ENCODE assay signal across 8 cellular contexts in genomic region chr9:111484564-111484878, GRCh38. TPM values are rescaled to one million over a fixed set of nuclear protein-coding genes. Genes with fewer than 3 reads are reported as not detected.
DNase-seq lines count a peak whose midpoint lies in the region; ATAC-seq and TF ChIP-seq lines count a peak whose summit lies in the region.

No MANE protein-coding gene starts in this region.

- no peaks in the 10 kb centered on the region for H3K9me3 Mint-ChIP-seq in CD8-positive, alpha-beta T cell

- DNase-seq in CD8-positive, alpha-beta T cell = no peak
- no peak for DNase-seq in astrocyte of the cerebellum (ENCODE audit: low read depth)
- DNase-seq in lower lobe of right lung = no peak
- DNase-seq in uterus = no peak
- no peak for DNase-seq in foreskin melanocyte
- DNase-seq in KG1 (lab: John Stamatoyannopoulos, UW) = no peak

- no peaks in the 10 kb centered on the region for H3K9me3 ChIP-seq in CD8-positive, alpha-beta T cell (ENCODE audit: low read length)
- no peaks in the 10 kb centered on the region for H3K9me3 ChIP-seq in lower lobe of right lung
- H3K9me3 ChIP-seq in uterus = no peaks in the 10 kb centered on the region

- peak overlapping the region; percentile 86 for H3K4me3 Mint-ChIP-seq in CD8-positive, alpha-beta T cell

- in situ Hi-C loops in astrocyte of the cerebellum (cut with HindIII; ENCODE audit: low sequenced_read_pairs) = no loop called here

- H3K4me3 ChIP-seq in CD8-positive, alpha-beta T cell (ENCODE audit: low read depth, low read length) = peak overlapping the region; percentile 70
- peak overlapping the region; percentile 91 for H3K4me3 ChIP-seq in astrocyte of the cerebellum (ENCODE audit: low read depth, low read length)
- peak overlapping the region; percentile 90 for H3K4me3 ChIP-seq in lower lobe of right lung
- peak overlapping the region; percentile 68 to 96 for H3K4me3 ChIP-seq in uterus

- TF ChIP-seq POLR2A in uterus (IDR thresholded peaks at IDR 0.05) = no peak

- H3K4me1 Mint-ChIP-seq in CD8-positive, alpha-beta T cell (ENCODE audit: low read depth) = peaks cover 28% of the 10 kb centered on the region

- intact Hi-C loops in CD8-positive, alpha-beta T cell (cut with DNase I, micrococcal nuclease) = loop anchor here (2.0 to 10.0 kb wide), 10 partner anchors 40 to 1930 kb away; partner anchors contain the start of genes C9orf43 (in 2 of the 2), POLE3 (in 2 of the 2), ZNF483 (in 2 of the 2) and GNG10 (in 1 of the 2)
- intact Hi-C loops in lower lobe of right lung (cut with DNase I) = no loop called here
- intact Hi-C loops in uterus (cut with DNase I; ENCODE audit: low total_unique reads) = no loop called here

- ATAC-seq in CD8-positive, alpha-beta T cell = no peak
- peak; percentile 1 for ATAC-seq in HG03045 (IDR thresholded peaks at IDR 0.05; ENCODE audit: unreplicated experiment)
- no peak for ATAC-seq in lower lobe of right lung
- no peak for ATAC-seq in activated CD4-positive, CD25-positive, alpha-beta regulatory T cell treated with anti-CD3 and anti-CD28 coated beads, Interleukin-2, amount 50 U/mL, for 24 hours

- H3K27ac ChIP-seq in CD8-positive, alpha-beta T cell (ENCODE audit: low read depth, low read length) = peak overlapping the region; percentile 70
- H3K27ac ChIP-seq in lower lobe of right lung (peak overlapping the region; percentile 98), uterus (peak overlapping the region; percentile 98)

- CTCF ChIA-PET in CD8-positive, alpha-beta T cell (lab: Charles Lee) = no interaction called here

- H3K36me3 Mint-ChIP-seq in CD8-positive, alpha-beta T cell = peaks cover 2% of the 10 kb centered on the region

- H3K27me3 Mint-ChIP-seq in CD8-positive, alpha-beta T cell (ENCODE audit: low read depth) = peaks cover 2% of the 10 kb centered on the region

- no peak for TF ChIP-seq CTCF in CD8-positive, alpha-beta T cell (IDR thresholded peaks at IDR 0.05)
- TF ChIP-seq CTCF in astrocyte of the cerebellum (IDR thresholded peaks at IDR 0.05; ENCODE audit: low read depth, low read length, missing control alignments) (no peak), lower lobe of right lung (IDR thresholded peaks at IDR 0.05) (no peak), uterus (IDR thresholded peaks at IDR 0.05) (no peak)

- H3K4me1 ChIP-seq in CD8-positive, alpha-beta T cell (ENCODE audit: insufficient read depth, low read length) = peaks cover 7% of the 10 kb centered on the region
- H3K4me1 ChIP-seq in lower lobe of right lung (peaks cover 32% of the 10 kb centered on the region), uterus (no peaks in the 10 kb centered on the region)

- H3K27me3 ChIP-seq in CD8-positive, alpha-beta T cell (ENCODE audit: insufficient read depth, low read length) = no peaks in the 10 kb centered on the region
- no peaks in the 10 kb centered on the region for H3K27me3 ChIP-seq in lower lobe of right lung (ENCODE audit: low read depth)
- no peaks in the 10 kb centered on the region for H3K27me3 ChIP-seq in uterus

- H3K27ac Mint-ChIP-seq in CD8-positive, alpha-beta T cell = peak overlapping the region; percentile 81

- POLR2A ChIA-PET in CD8-positive, alpha-beta T cell (lab: Charles Lee) = interaction anchor here (1.5 to 1.7 kb wide), 2 partner anchors 25 to 40 kb away, joined by 4 to 13 read pairs; partner anchors contain the start of gene ZNF483

- H3K36me3 ChIP-seq in CD8-positive, alpha-beta T cell (ENCODE audit: insufficient read depth, low read length) = no peaks in the 10 kb centered on the region
- H3K36me3 ChIP-seq in lower lobe of right lung = no peaks in the 10 kb centered on the region
- no peaks in the 10 kb centered on the region for H3K36me3 ChIP-seq in uterus

RNA-seq across cellular contexts. Expression of gene ECPAS, which starts 0.3 kb away (rescaled TPM):
- total RNA-seq in CD8-positive, alpha-beta T cell = 10 to 100 TPM; 36.4 to 44.6 TPM
- 97.1 TPM for total RNA-seq in lower lobe of right lung
- 100 to 1,000 TPM in 1 of 4 donors, 10 to 100 TPM in 3; 56.1 to 115 (median 84.4) TPM for total RNA-seq in uterus

RNA-seq across cellular contexts. Expression of gene ZNF483, which starts 40.5 kb away (rescaled TPM):
- total RNA-seq in CD8-positive, alpha-beta T cell = 10 to 100 TPM; 19.6 to 21.3 TPM
- total RNA-seq in lower lobe of right lung (5.1 TPM), uterus (10 to 100 TPM; 11.0 to 60.2 (median 31.7) TPM)

Comparison
In these comparisons a context has a peak if more than half of its experiments do, and no peak if none do; other contexts are left out.
1. intact Hi-C loops: an anchor here in CD8-positive, alpha-beta T cell (2.0 to 10.0 kb wide); none called in lower lobe of right lung and uterus.